22 cellular contexts compared by ENCODE assay signal in genomic region chr14:84490081-84490480, GRCh38.
"Had no signal": no experiment of that assay in that cellular context is flagged by ENCODE, and none has a peak within 500 bp of the region (broad histone marks: within the 10 kb centered on the region; RNA-seq: fewer than 3 reads in every experiment).

No MANE protein-coding gene starts in this region.

- H3K36me3 ChIP-seq: esophagus muscularis mucosa, gastroesophageal sphincter, heart left ventricle, left lung, lower lobe of right lung had no signal

- FAIRE-seq: colon, endometrium, frontal cortex, islet of Langerhans, keratinocyte had no signal

- H3K4me2 ChIP-seq: hepatocyte had no signal

- H3K27me3 ChIP-seq: esophagus muscularis mucosa, foreskin keratinocyte, gastroesophageal sphincter, heart left ventricle, hepatocyte, left lung had no signal

- DNase-seq: effector CD8-positive, alpha-beta T cell; effector memory CD8-positive, alpha-beta T cell; endodermal cell; foreskin keratinocyte; heart left ventricle; hypothalamus; immature natural killer cell; left cardiac atrium; left lung; left ventricle myocardium superior; lower lobe of right lung; mammary epithelial cell; naive thymus-derived CD4-positive, alpha-beta T cell had no signal

- H3K4me3 ChIP-seq: coronary artery, esophagus muscularis mucosa, gastroesophageal sphincter, heart left ventricle, hepatocyte, left lung, lower lobe of right lung had no signal

- H3K79me2 ChIP-seq: hepatocyte had no signal

- H3K27ac ChIP-seq: coronary artery, esophagus muscularis mucosa, foreskin keratinocyte, gastroesophageal sphincter, heart left ventricle, hepatocyte, left lung, lower lobe of right lung had no signal

- H3K4me1 ChIP-seq: esophagus muscularis mucosa, gastroesophageal sphincter, heart left ventricle, left lung, lower lobe of right lung had no signal

- H2AFZ ChIP-seq: hepatocyte had no signal

- H3K9me3 ChIP-seq: esophagus muscularis mucosa, gastroesophageal sphincter, heart left ventricle, lower lobe of right lung had no signal
